ENCODE assay signal across 27 cellular contexts in the genomic region with DNA sequence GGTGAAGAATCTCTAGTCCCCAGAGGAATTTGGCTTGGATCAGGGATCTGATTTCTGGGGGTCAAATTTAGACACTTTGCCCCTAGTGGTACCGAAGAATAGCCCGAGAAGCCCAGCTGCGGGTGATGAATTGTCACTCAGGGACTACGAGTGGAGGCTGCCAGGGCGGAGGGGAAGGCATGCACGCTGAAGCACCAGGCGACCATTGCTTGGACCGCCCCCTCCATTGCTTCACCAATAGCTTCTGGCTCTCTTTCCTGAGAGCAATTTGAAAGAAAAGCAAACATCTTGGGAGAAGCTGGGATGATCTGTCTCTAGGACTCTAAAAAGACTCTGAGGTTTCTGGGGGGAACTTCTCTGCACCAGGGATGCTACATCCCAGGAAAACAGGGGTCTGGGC.
"Had no signal": no experiment of that assay in that cellular context is flagged by ENCODE, and none has a peak within 500 bp of the region (broad histone marks: within the 10 kb centered on the region; RNA-seq: fewer than 3 reads in every experiment).

No MANE protein-coding gene starts in this region.

- H3K9me3 ChIP-seq: colonic mucosa, esophagus muscularis mucosa, heart right ventricle, right lobe of liver, thyroid gland had no signal

- ATAC-seq: heart right ventricle; left lobe of liver; natural killer cell; right lobe of liver; stimulated activated naive CD8-positive, alpha-beta T cell treated with anti-CD3 and anti-CD28 coated beads, Interleukin-15, amount 100 ng/mL, for 72 hours had no signal

- H3K4me3 Mint-ChIP-seq: dendritic cell treated with granulocyte-macrophage colony-stimulating factor and Interleukin-4, amounts not matched to agents 40 ng/mL and 50 ng/mL, for 4 days; immature natural killer cell; memory B cell; natural killer cell; neural crest cell; stimulated activated naive CD8-positive, alpha-beta T cell treated with anti-CD3 and anti-CD28 coated beads, Interleukin-15, amount 100 ng/mL, for 72 hours had no signal

- H3K4me2 ChIP-seq: smooth muscle cell had no signal

- H3K4me1 ChIP-seq: colonic mucosa, esophagus muscularis mucosa, heart right ventricle, parathyroid adenoma, right lobe of liver, thyroid gland had no signal

- H3K36me3 ChIP-seq: colonic mucosa, esophagus muscularis mucosa, heart right ventricle, right lobe of liver, thyroid gland had no signal

- H3K4me1 Mint-ChIP-seq: stimulated activated naive CD8-positive, alpha-beta T cell treated with anti-CD3 and anti-CD28 coated beads, Interleukin-15, amount 100 ng/mL, for 72 hours had no signal

- H3K36me3 Mint-ChIP-seq: immature natural killer cell, memory B cell, natural killer cell had no signal

- H3K27me3 ChIP-seq: colonic mucosa, esophagus muscularis mucosa, heart right ventricle, right lobe of liver, thyroid gland had no signal

- H3K9ac ChIP-seq: parathyroid adenoma had no signal

- H3K27ac Mint-ChIP-seq: dendritic cell treated with granulocyte-macrophage colony-stimulating factor and Interleukin-4, amounts not matched to agents 40 ng/mL and 50 ng/mL, for 4 days; immature natural killer cell; memory B cell; natural killer cell; progenitor cell of endocrine pancreas; stimulated activated naive CD8-positive, alpha-beta T cell treated with anti-CD3 and anti-CD28 coated beads, Interleukin-15, amount 100 ng/mL, for 72 hours had no signal

- H3K4me3 ChIP-seq: colonic mucosa, esophagus muscularis mucosa, heart right ventricle, lung, right lobe of liver, smooth muscle cell, thyroid gland had no signal

- DNase-seq: colonic mucosa; effector CD8-positive, alpha-beta T cell; foreskin melanocyte; glutamatergic neuron; heart right ventricle; hippocampal formation; immature natural killer cell; islet precursor cell; natural killer cell; right lobe of liver; stimulated activated CD4-positive, alpha-beta T cell treated with anti-CD3 and anti-CD28 coated beads, Interleukin-12 subunit alpha, Interleukin-12 subunit beta, amount 100 ng/mL, for 4 hours; stimulated activated CD4-positive, alpha-beta T cell treated with anti-CD3 and anti-CD28 coated beads, Interleukin-1b, Interleukin-23, amount 100 ng/mL, for 48 hours; stimulated activated CD4-positive, alpha-beta T cell treated with anti-CD3 and anti-CD28 coated beads, Interleukin-4, amount 100 ng/mL, for 1 hour; stimulated activated CD8-positive, alpha-beta memory T cell treated with anti-CD3 and anti-CD28 coated beads, Interleukin-4, amount 100 ng/mL, for 48 hours; stimulated activated naive CD4-positive, alpha-beta T cell; stimulated activated naive CD8-positive, alpha-beta T cell treated with anti-CD3 and anti-CD28 coated beads, Interleukin-15, amount 100 ng/mL, for 72 hours; thyroid gland; trophoblast cell had no signal

- H3K9me3 Mint-ChIP-seq: dendritic cell treated with granulocyte-macrophage colony-stimulating factor and Interleukin-4, amounts not matched to agents 40 ng/mL and 50 ng/mL, for 4 days; immature natural killer cell; memory B cell; natural killer cell; neural crest cell; stimulated activated naive CD8-positive, alpha-beta T cell treated with anti-CD3 and anti-CD28 coated beads, Interleukin-15, amount 100 ng/mL, for 72 hours had no signal

- H3K27me3 Mint-ChIP-seq: dendritic cell treated with granulocyte-macrophage colony-stimulating factor and Interleukin-4, amounts not matched to agents 40 ng/mL and 50 ng/mL, for 4 days; memory B cell; stimulated activated naive CD8-positive, alpha-beta T cell treated with anti-CD3 and anti-CD28 coated beads, Interleukin-15, amount 100 ng/mL, for 72 hours had no signal

- H2AFZ ChIP-seq: parathyroid adenoma had no signal

- H3K27ac ChIP-seq: colonic mucosa, esophagus muscularis mucosa, heart right ventricle, parathyroid adenoma, right lobe of liver, thyroid gland had no signal
